ENCODE assay signal across 27 cellular contexts in the genomic region with DNA sequence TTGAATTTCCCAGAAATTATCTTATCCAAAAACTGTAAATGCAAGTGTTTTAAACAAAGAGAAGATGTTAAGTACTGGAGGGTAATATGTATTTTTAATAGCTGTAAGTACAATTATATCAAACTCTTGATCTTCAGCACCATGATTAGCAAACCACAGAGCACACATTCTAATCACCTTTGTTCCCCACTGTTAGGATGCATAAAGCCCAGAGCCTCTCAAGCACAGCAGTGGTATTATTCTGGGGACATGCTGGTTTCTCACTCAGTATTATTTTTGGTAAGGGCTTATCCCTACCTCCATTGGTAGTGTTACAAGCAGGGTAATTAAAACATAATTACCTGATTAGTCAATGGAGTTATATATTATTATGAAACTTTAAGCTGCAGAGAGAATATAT.
"Had no signal": no experiment of that assay in that cellular context is flagged by ENCODE, and none has a peak within 500 bp of the region (broad histone marks: within the 10 kb centered on the region; RNA-seq: fewer than 3 reads in every experiment).

No MANE protein-coding gene starts in this region.

- H3K4me1 Mint-ChIP-seq: stimulated activated effector memory CD8-positive, alpha-beta T cell treated with anti-CD3 and anti-CD28 coated beads, Interleukin-12 subunit alpha, Interleukin-12 subunit beta, amount 100 ng/mL, for 72 hours; stimulated activated naive B cell treated with anti-CD40 and anti-IgM and Interleukin-4, amounts not matched to agents 10 μg/mL and 1 μg/mL and 100 μg/mL, for 72 hours had no signal

- H3K4me3 ChIP-seq: neural progenitor cell, ovary, psoas muscle, right lobe of liver, sigmoid colon, stomach, thoracic aorta, thyroid gland, tibial nerve, upper lobe of left lung, vagina had no signal

- ATAC-seq: psoas muscle; right lobe of liver; stimulated activated effector memory CD8-positive, alpha-beta T cell treated with anti-CD3 and anti-CD28 coated beads, Interleukin-12 subunit alpha, Interleukin-12 subunit beta, amount 100 ng/mL, for 72 hours; stimulated activated naive B cell treated with anti-CD40 and anti-IgM and Interleukin-4, amounts not matched to agents 10 μg/mL and 1 μg/mL and 100 μg/mL, for 72 hours had no signal

- H3K4me2 ChIP-seq: neural progenitor cell had no signal

- H3K27me3 ChIP-seq: neural progenitor cell, ovary, sigmoid colon, thyroid gland, tibial nerve, upper lobe of left lung, vagina had no signal

- H3K79me2 ChIP-seq: parathyroid adenoma had no signal

- H3K9me3 Mint-ChIP-seq: nephron; neural progenitor cell; stimulated activated effector memory CD8-positive, alpha-beta T cell treated with anti-CD3 and anti-CD28 coated beads, Interleukin-12 subunit alpha, Interleukin-12 subunit beta, amount 100 ng/mL, for 72 hours; stimulated activated naive B cell treated with anti-CD40 and anti-IgM and Interleukin-4, amounts not matched to agents 10 μg/mL and 1 μg/mL and 100 μg/mL, for 72 hours; stimulated activated naive CD8-positive, alpha-beta T cell treated with anti-CD3 and anti-CD28 coated beads, Interleukin-15, Interleukin-2, amounts not matched to agents 100 ng/mL and 50 ng/mL, for 24 hours had no signal

- H3K27ac Mint-ChIP-seq: nephron; neural progenitor cell; progenitor cell of endocrine pancreas; stimulated activated effector memory CD8-positive, alpha-beta T cell treated with anti-CD3 and anti-CD28 coated beads, Interleukin-12 subunit alpha, Interleukin-12 subunit beta, amount 100 ng/mL, for 72 hours; stimulated activated naive B cell treated with anti-CD40 and anti-IgM and Interleukin-4, amounts not matched to agents 10 μg/mL and 1 μg/mL and 100 μg/mL, for 72 hours; stimulated activated naive CD8-positive, alpha-beta T cell treated with anti-CD3 and anti-CD28 coated beads, Interleukin-15, Interleukin-2, amounts not matched to agents 100 ng/mL and 50 ng/mL, for 24 hours had no signal

- H3K27ac ChIP-seq: neural progenitor cell, ovary, parathyroid adenoma, psoas muscle, right lobe of liver, sigmoid colon, stomach, thoracic aorta, thyroid gland, tibial nerve, upper lobe of left lung, vagina had no signal

- H2AFZ ChIP-seq: neural progenitor cell, parathyroid adenoma had no signal

- DNase-seq: occipital lobe; ovary; posterior cingulate gyrus; psoas muscle; right cardiac atrium; right lobe of liver; sigmoid colon; small intestine; stimulated activated CD4-positive, alpha-beta T cell treated with anti-CD3 and anti-CD28 coated beads, Interleukin-15, amount 100 ng/mL, for 24 hours; stimulated activated CD4-positive, alpha-beta T cell treated with anti-CD3 and anti-CD28 coated beads, Interleukin-2, amount 100 ng/mL, for 24 hours; stimulated activated CD4-positive, alpha-beta T cell treated with anti-CD3 and anti-CD28 coated beads, Interleukin-2, amount 100 ng/mL, for 48 hours; stimulated activated CD4-positive, alpha-beta T cell treated with anti-CD3 and anti-CD28 coated beads, Interleukin-4, amount 100 ng/mL, for 24 hours; stimulated activated naive B cell treated with anti-CD40 and anti-IgM and Interleukin-4, amounts not matched to agents 10 μg/mL and 1 μg/mL and 100 μg/mL, for 72 hours; stimulated activated naive CD4-positive, alpha-beta T cell treated with Interleukin-2 at 50 U/mL for 16 hours; stomach; thyroid gland; trophoblast cell; upper lobe of left lung had no signal

- H3K36me3 ChIP-seq: neural progenitor cell, ovary, right lobe of liver, sigmoid colon, stomach, thoracic aorta, thyroid gland, tibial nerve, upper lobe of left lung, vagina had no signal

- H3K4me3 Mint-ChIP-seq: nephron; neural progenitor cell; stimulated activated effector memory CD8-positive, alpha-beta T cell treated with anti-CD3 and anti-CD28 coated beads, Interleukin-12 subunit alpha, Interleukin-12 subunit beta, amount 100 ng/mL, for 72 hours; stimulated activated naive B cell treated with anti-CD40 and anti-IgM and Interleukin-4, amounts not matched to agents 10 μg/mL and 1 μg/mL and 100 μg/mL, for 72 hours; stimulated activated naive CD8-positive, alpha-beta T cell treated with anti-CD3 and anti-CD28 coated beads, Interleukin-15, Interleukin-2, amounts not matched to agents 100 ng/mL and 50 ng/mL, for 24 hours had no signal

- H3K36me3 Mint-ChIP-seq: stimulated activated effector memory CD8-positive, alpha-beta T cell treated with anti-CD3 and anti-CD28 coated beads, Interleukin-12 subunit alpha, Interleukin-12 subunit beta, amount 100 ng/mL, for 72 hours; stimulated activated naive B cell treated with anti-CD40 and anti-IgM and Interleukin-4, amounts not matched to agents 10 μg/mL and 1 μg/mL and 100 μg/mL, for 72 hours had no signal

- H3K4me1 ChIP-seq: neural progenitor cell, parathyroid adenoma, psoas muscle, right lobe of liver, sigmoid colon, stomach, thyroid gland, tibial nerve, upper lobe of left lung, vagina had no signal
